Comparison of ENCODE assay signal across 17 cellular contexts in genomic region chr2:240462704-240463273, GRCh38. TPM values are rescaled to one million over a fixed set of nuclear protein-coding genes. Genes with fewer than 3 reads are reported as not detected.
DNase-seq lines count a peak whose midpoint lies in the region; ATAC-seq and TF ChIP-seq lines count a peak whose summit lies in the region.
"Had no signal": no experiment of that assay in that cellular context is flagged by ENCODE, and none has a peak within 500 bp of the region (broad histone marks: within the 10 kb centered on the region; RNA-seq: fewer than 3 reads in every experiment).

No MANE protein-coding gene starts in this region.

- intact Hi-C loops in upper lobe of right lung (cut with DNase I) = no loop called here

- no peaks in the 10 kb centered on the region for H3K4me1 ChIP-seq in upper lobe of right lung

- H3K27ac Mint-ChIP-seq in mesothelial cell of epicardium = no peak overlapping the region
- H3K27ac Mint-ChIP-seq: activated CD4-positive, alpha-beta memory T cell treated with anti-CD3 and anti-CD28 coated beads, Interleukin-2, amount 10 ng/mL, durations not matched to agents 7 days and 5 days; activated naive CD8-positive, alpha-beta T cell treated with anti-CD3 and anti-CD28 coated beads, Interleukin-2, amount 10 ng/mL, durations not matched to agents 7 days and 5 days; HFFc6; stimulated activated memory B cell treated with anti-CD40 and anti-IgM and Interleukin-4, amounts not matched to agents 10 μg/mL and 1 μg/mL and 100 μg/mL, for 72 hours had no signal

- TF ChIP-seq CTCF in mesothelial cell of epicardium (IDR thresholded peaks at IDR 0.05; ENCODE audit: unreplicated experiment) = no peak
- TF ChIP-seq CTCF in upper lobe of right lung (IDR thresholded peaks at IDR 0.05) = no peak

- peaks cover 9% of the 10 kb centered on the region for H3K4me1 Mint-ChIP-seq in mesothelial cell of epicardium
- H3K4me1 Mint-ChIP-seq: activated CD4-positive, alpha-beta memory T cell treated with anti-CD3 and anti-CD28 coated beads, Interleukin-2, amount 10 ng/mL, durations not matched to agents 7 days and 5 days; activated naive CD8-positive, alpha-beta T cell treated with anti-CD3 and anti-CD28 coated beads, Interleukin-2, amount 10 ng/mL, durations not matched to agents 7 days and 5 days; stimulated activated memory B cell treated with anti-CD40 and anti-IgM and Interleukin-4, amounts not matched to agents 10 μg/mL and 1 μg/mL and 100 μg/mL, for 72 hours had no signal

- H3K36me3 ChIP-seq in upper lobe of right lung = no peaks in the 10 kb centered on the region

- no peaks in the 10 kb centered on the region for H3K27me3 ChIP-seq in upper lobe of right lung

- no peaks in the 10 kb centered on the region for H3K9me3 Mint-ChIP-seq in mesothelial cell of epicardium
- H3K9me3 Mint-ChIP-seq: activated CD4-positive, alpha-beta memory T cell treated with anti-CD3 and anti-CD28 coated beads, Interleukin-2, amount 10 ng/mL, durations not matched to agents 7 days and 5 days; activated naive CD8-positive, alpha-beta T cell treated with anti-CD3 and anti-CD28 coated beads, Interleukin-2, amount 10 ng/mL, durations not matched to agents 7 days and 5 days; brain; HFFc6; stimulated activated memory B cell treated with anti-CD40 and anti-IgM and Interleukin-4, amounts not matched to agents 10 μg/mL and 1 μg/mL and 100 μg/mL, for 72 hours had no signal

- peak; percentile 0 for DNase-seq in stimulated activated CD4-positive, alpha-beta T cell treated with anti-CD3 and anti-CD28 coated beads, Interleukin-15, amount 100 ng/mL, for 24 hours
- no peak for DNase-seq in stimulated activated CD4-positive, alpha-beta T cell treated with anti-CD3 and anti-CD28 coated beads, Interleukin-2, amount 100 ng/mL, for 48 hours
- DNase-seq in epidermal melanocyte (ENCODE audit: insufficient read length, low spot score) (peak; percentile 0), mesothelial cell of epicardium (ENCODE audit: low spot score in 2 of 2, unreplicated experiment in 2 of 2) (peak; percentile 11 to 20), upper lobe of right lung (peak; percentile 52), activated T-cell treated with anti-CD3 and anti-CD28 coated beads for 4 hours (no peak)
- DNase-seq in activated CD4-positive, alpha-beta T cell treated with anti-CD3 and anti-CD28 coated beads, Interleukin-2, amount 50 U/mL, for 48 hours = no peak
- DNase-seq: activated CD4-positive, alpha-beta memory T cell treated with anti-CD3 and anti-CD28 coated beads, Interleukin-2, amount 10 ng/mL, durations not matched to agents 7 days and 5 days; HFFc6; NCI-H1417; NCI-H524 treated with DMSO at 0.1 percent for 48 hours; SHP77 treated with DMSO at 0.1 percent for 48 hours had no signal

- H3K27me3 Mint-ChIP-seq in mesothelial cell of epicardium (ENCODE audit: low read depth) = no peaks in the 10 kb centered on the region
- H3K27me3 Mint-ChIP-seq: activated CD4-positive, alpha-beta memory T cell treated with anti-CD3 and anti-CD28 coated beads, Interleukin-2, amount 10 ng/mL, durations not matched to agents 7 days and 5 days; activated naive CD8-positive, alpha-beta T cell treated with anti-CD3 and anti-CD28 coated beads, Interleukin-2, amount 10 ng/mL, durations not matched to agents 7 days and 5 days; brain had no signal

- H3K27ac ChIP-seq in upper lobe of right lung = no peak overlapping the region

- no peak for ATAC-seq in upper lobe of right lung
- no peak for ATAC-seq in HG03139 (IDR thresholded peaks at IDR 0.05; ENCODE audit: unreplicated experiment)
- ATAC-seq: GM12878; stimulated activated memory B cell treated with anti-CD40 and anti-IgM and Interleukin-4, amounts not matched to agents 10 μg/mL and 1 μg/mL and 100 μg/mL, for 72 hours had no signal

- H3K4me3 ChIP-seq in upper lobe of right lung = no peak overlapping the region
- H3K4me3 ChIP-seq: GM12878 had no signal

- H3K4me3 Mint-ChIP-seq in mesothelial cell of epicardium = no peak overlapping the region
- H3K4me3 Mint-ChIP-seq: activated CD4-positive, alpha-beta memory T cell treated with anti-CD3 and anti-CD28 coated beads, Interleukin-2, amount 10 ng/mL, durations not matched to agents 7 days and 5 days; activated naive CD8-positive, alpha-beta T cell treated with anti-CD3 and anti-CD28 coated beads, Interleukin-2, amount 10 ng/mL, durations not matched to agents 7 days and 5 days; brain; HFFc6; stimulated activated memory B cell treated with anti-CD40 and anti-IgM and Interleukin-4, amounts not matched to agents 10 μg/mL and 1 μg/mL and 100 μg/mL, for 72 hours had no signal

- no peaks in the 10 kb centered on the region for H3K9me3 ChIP-seq in upper lobe of right lung

- peaks cover 7% of the 10 kb centered on the region for H3K36me3 Mint-ChIP-seq in mesothelial cell of epicardium
- H3K36me3 Mint-ChIP-seq: activated naive CD8-positive, alpha-beta T cell treated with anti-CD3 and anti-CD28 coated beads, Interleukin-2, amount 10 ng/mL, durations not matched to agents 7 days and 5 days; stimulated activated memory B cell treated with anti-CD40 and anti-IgM and Interleukin-4, amounts not matched to agents 10 μg/mL and 1 μg/mL and 100 μg/mL, for 72 hours had no signal

RNA-seq across cellular contexts. Expression of gene GPC1, which starts 27.3 kb away (rescaled TPM):
- total RNA-seq in mesothelial cell of epicardium = 86.1 to 89.7 TPM (median 88.0 TPM) in 3 replicates
- 24.8 TPM for total RNA-seq in upper lobe of right lung

Comparison
In these comparisons a context has a peak if more than half of its experiments do, and no peak if none do; other contexts are left out.
1. DNase-seq: peak in stimulated activated CD4-positive, alpha-beta T cell treated with anti-CD3 and anti-CD28 coated beads, Interleukin-15, amount 100 ng/mL, for 24 hours (single experiment), epidermal melanocyte (single experiment), mesothelial cell of epicardium (2 of 2) and upper lobe of right lung (single experiment); none in stimulated activated CD4-positive, alpha-beta T cell treated with anti-CD3 and anti-CD28 coated beads, Interleukin-2, amount 100 ng/mL, for 48 hours (0 of 2), activated CD4-positive, alpha-beta T cell treated with anti-CD3 and anti-CD28 coated beads, Interleukin-2, amount 50 U/mL, for 48 hours (0 of 2) and activated T-cell treated with anti-CD3 and anti-CD28 coated beads for 4 hours (single experiment).